In the genomic region with DNA sequence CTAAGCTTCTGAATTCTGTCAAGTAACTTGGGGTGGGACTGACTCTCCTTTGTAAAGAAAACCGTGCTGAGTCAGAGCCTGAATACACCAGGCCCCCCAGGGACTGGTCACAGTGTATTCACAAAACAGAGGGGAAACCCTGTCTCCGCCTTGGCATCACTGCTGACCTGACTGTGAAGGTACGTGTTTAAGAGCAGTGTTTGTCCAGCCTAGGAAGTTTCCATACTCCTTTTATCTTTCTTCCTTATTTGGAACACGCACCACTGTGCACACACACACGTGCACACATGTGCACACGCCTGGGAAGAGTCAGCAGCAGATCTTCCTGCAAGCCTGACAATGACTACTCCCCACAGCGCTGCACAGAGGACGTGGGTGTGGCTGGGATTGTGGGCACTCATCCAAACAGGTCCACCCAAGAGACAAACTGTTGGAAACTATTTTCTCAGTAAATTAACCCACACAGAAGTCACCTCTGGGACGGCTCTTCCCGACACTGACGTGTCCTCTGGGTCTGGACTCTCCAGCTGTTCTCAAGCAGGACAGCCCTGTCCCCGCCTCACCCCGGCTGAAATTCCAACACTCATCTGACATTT, we compare ENCODE assay signal across 11 cellular contexts.
DNase-seq lines count a peak whose midpoint lies in the region; ATAC-seq and TF ChIP-seq lines count a peak whose summit lies in the region.
"Had no signal": no experiment of that assay in that cellular context is flagged by ENCODE, and none has a peak within 500 bp of the region (broad histone marks: within the 10 kb centered on the region; RNA-seq: fewer than 3 reads in every experiment).

No MANE protein-coding gene starts in this region.

- H3K27me3 ChIP-seq in heart right ventricle (no peaks in the 10 kb centered on the region), thyroid gland (no peaks in the 10 kb centered on the region)

- intact Hi-C loops in Right ventricle myocardium inferior (cut with DNase I): no loop called here
- intact Hi-C loops in cardiac septum (cut with DNase I): loop anchor here (2.0 kb wide), 1 partner anchor 75 kb away; no protein-coding TSS in a partner anchor
- intact Hi-C loops in heart right ventricle (cut with DNase I): loop anchor here in 1 of 10 donors (5.0 kb wide), 1 partner anchor 33 kb away; no protein-coding TSS in a partner anchor
- intact Hi-C loops in thyroid gland (cut with DNase I): no loop called here

- H3K4me1 ChIP-seq in heart right ventricle: peaks cover 0 to 19% (median 12%) of the 10 kb centered on the region in 9 donors
- no peaks in the 10 kb centered on the region for H3K4me1 ChIP-seq in thyroid gland

- H3K27ac ChIP-seq in heart right ventricle (peak overlapping the region in 4 of 10 donors; percentile 18 to 45 (median 37)), thyroid gland (peak overlapping the region in 1 of 3 donors; percentile 38)
- H3K27ac ChIP-seq: VCaP had no signal

- peaks cover 0 to 3% (median 0%) of the 10 kb centered on the region in 9 donors for H3K36me3 ChIP-seq in heart right ventricle
- no peaks in the 10 kb centered on the region for H3K36me3 ChIP-seq in thyroid gland

- H3K9me3 ChIP-seq in heart right ventricle (no peaks in the 10 kb centered on the region), thyroid gland (no peaks in the 10 kb centered on the region)

- H3K4me3 ChIP-seq in heart right ventricle: no peak overlapping the region
- no peak overlapping the region for H3K4me3 ChIP-seq in thyroid gland (replicated peaks in 1 of 3)

- 34 to 38% methylated on average over 13 of the region's 13 CpGs for WGBS in heart right ventricle, 2 donors
- WGBS in thyroid gland, 2 donors: 55 to 60% methylated on average over 13 of the region's 13 CpGs

- TF ChIP-seq CTCF in heart right ventricle (IDR thresholded peaks at IDR 0.05): no peak
- no peak for TF ChIP-seq CTCF in thyroid gland (IDR thresholded peaks at IDR 0.05)

- ATAC-seq in Right ventricle myocardium inferior (peak; percentile 91), heart right ventricle (peak; percentile 84 to 95 (median 92))

- TF ChIP-seq POLR2A in thyroid gland (IDR thresholded peaks at IDR 0.05): no peak

- DNase-seq in Right ventricle myocardium inferior (ENCODE audit: missing footprints) (no peak), cardiac septum (ENCODE audit: low spot score) (no peak), M059J (ENCODE audit: low read depth) (peak; percentile 31), heart right ventricle (peak; percentile 64 to 81), thyroid gland (peak; percentile 18 to 23), A172 (ENCODE audit: low spot score) (no peak), cerebellar nuclear complex (lab: John Stamatoyannopoulos, UW) (no peak)
- DNase-seq in stimulated activated CD4-positive, alpha-beta T cell treated with anti-CD3 and anti-CD28 coated beads, Interleukin-2, amount 100 ng/mL, for 24 hours: no peak
- DNase-seq: DND-41, naive B cell had no signal

Comparison
In these comparisons a context has a peak if more than half of its experiments do, and no peak if none do; other contexts are left out.
1. DNase-seq: peak in M059J (single experiment), heart right ventricle (2 of 2) and thyroid gland (2 of 2); none in Right ventricle myocardium inferior (single experiment), cardiac septum (single experiment), stimulated activated CD4-positive, alpha-beta T cell treated with anti-CD3 and anti-CD28 coated beads, Interleukin-2, amount 100 ng/mL, for 24 hours (0 of 2), A172 (single experiment) and cerebellar nuclear complex (0 of 2).